In the genomic region with DNA sequence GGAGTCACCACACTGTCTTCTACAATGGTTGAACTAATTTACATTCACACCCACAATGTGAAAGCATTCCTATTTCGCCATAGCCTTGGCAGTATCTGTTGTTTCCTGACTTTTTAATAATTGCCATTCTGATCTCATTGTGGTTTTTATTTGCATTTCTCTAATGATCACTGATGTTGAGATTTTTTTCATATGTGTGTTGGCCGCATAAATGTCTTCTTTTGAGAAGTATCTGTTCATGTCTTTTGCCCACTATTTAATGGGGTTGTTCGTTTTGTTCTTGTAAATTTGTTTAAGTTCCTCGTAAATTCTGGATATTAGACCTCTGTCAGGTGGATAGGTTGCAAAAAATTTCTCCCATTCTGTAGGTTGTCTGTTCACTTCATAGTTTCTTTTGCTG, we compare ENCODE assay signal across 8 cellular contexts.
"Had no signal": no experiment of that assay in that cellular context is flagged by ENCODE, and none has a peak within 500 bp of the region (broad histone marks: within the 10 kb centered on the region; RNA-seq: fewer than 3 reads in every experiment).

No MANE protein-coding gene starts in this region.

- H3K27me3 Mint-ChIP-seq: IgD-negative memory B cell had no signal

- FAIRE-seq: HepG2 had no signal

- H3K4me3 Mint-ChIP-seq: HFFc6, IgD-negative memory B cell had no signal

- DNase-seq: GM23248, GOT3, H7, HFFc6 had no signal

- H3K27ac Mint-ChIP-seq: HFFc6, IgD-negative memory B cell had no signal

- H3K4me1 Mint-ChIP-seq: IgD-negative memory B cell had no signal

- H3K36me3 Mint-ChIP-seq: IgD-negative memory B cell had no signal

- ATAC-seq: HCT116, HepG2 had no signal

- H3K27ac ChIP-seq: GM23248, HL-60 had no signal
